26 cellular contexts compared by ENCODE assay signal in the genomic region with DNA sequence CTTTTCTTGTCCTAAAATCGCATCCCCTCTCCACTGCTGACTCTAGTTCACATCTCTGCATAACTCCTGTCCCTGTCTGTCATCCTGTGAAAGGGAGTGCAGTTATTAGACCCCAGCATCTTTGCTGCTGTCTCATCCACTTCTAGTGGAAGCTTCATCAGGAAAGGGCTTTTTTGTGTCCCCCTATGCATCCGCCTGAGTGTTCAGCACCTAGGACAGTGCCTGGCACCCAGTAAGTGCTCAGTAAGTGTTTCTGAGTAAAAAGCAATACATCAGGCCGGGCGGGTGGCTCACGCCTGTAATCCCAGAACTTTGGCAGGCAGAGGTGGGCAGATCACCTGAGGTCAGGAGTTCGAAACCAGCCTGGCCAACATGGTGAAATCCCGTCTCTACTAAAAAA.
DNase-seq lines count a peak whose midpoint lies in the region; ATAC-seq, FAIRE-seq and TF ChIP-seq lines count a peak whose summit lies in the region.
"Had no signal": no experiment of that assay in that cellular context is flagged by ENCODE, and none has a peak within 500 bp of the region (broad histone marks: within the 10 kb centered on the region; RNA-seq: fewer than 3 reads in every experiment).

No MANE protein-coding gene starts in this region.

- 0 out of 7 replicates have a peak, but pooled peaks cover 0 to 4% (median 0%) of the 10 kb centered on the region in 3 experiments for H3K36me3 Mint-ChIP-seq in H9 (ENCODE audit: insufficient read depth in 1 of 3, low read depth in 3 of 3)
- H3K36me3 Mint-ChIP-seq: CD14-positive monocyte had no signal

- H3K36me3 ChIP-seq in A673 (ENCODE audit: insufficient read depth, low read length, poor library complexity, severe bottlenecking) (no peaks in the 10 kb centered on the region), small intestine (ENCODE audit: control insufficient read depth in 2 of 2, insufficient read depth in 2 of 2, low read length in 2 of 2) (no peaks in the 10 kb centered on the region)
- H3K36me3 ChIP-seq: right atrium auricular region, tibial artery had no signal

- POLR2A ChIA-PET in A673 (lab: Charles Lee; ENCODE audit: low non-redundant PET): no interaction called here

- no peaks in the 10 kb centered on the region for H3K79me1 ChIP-seq in H9 (ENCODE audit: insufficient read depth, low read depth, low read length, poor library complexity, severe bottlenecking)

- peaks cover 4 to 62% of the 10 kb centered on the region in 2 experiments for H3K9me3 Mint-ChIP-seq in H9

- no peak overlapping the region for H3K14ac ChIP-seq in H9 (ENCODE audit: insufficient read depth, low read length)

- no peak overlapping the region for H2BK12ac ChIP-seq in H9 (ENCODE audit: insufficient read length, low read depth, low read length)

- no peak overlapping the region for H3K9ac ChIP-seq in H9 (ENCODE audit: extremely low read depth, insufficient read length, low read length)

- no peak overlapping the region for H2BK20ac ChIP-seq in H9 (ENCODE audit: low read depth, low read length, poor library complexity, severe bottlenecking)

- H3K4me3 Mint-ChIP-seq in H9: no peak overlapping the region
- H3K4me3 Mint-ChIP-seq: activated B cell treated with CpG ODN at 0.5 μM for 24 hours; activated naive CD8-positive, alpha-beta T cell treated with anti-CD3 and anti-CD28 coated beads, Interleukin-2, amount 50 U/mL, for 24 hours; CD14-positive monocyte; HFFc6; naive B cell; stimulated activated naive CD8-positive, alpha-beta T cell treated with anti-CD3 and anti-CD28 coated beads, Interleukin-15, Interleukin-2, amounts not matched to agents 100 ng/mL and 50 ng/mL, for 24 hours had no signal

- no peak for ATAC-seq in omental fat pad (ENCODE audit: low FRiP score)
- ATAC-seq: activated naive CD8-positive, alpha-beta T cell treated with anti-CD3 and anti-CD28 coated beads, Interleukin-2, amount 50 U/mL, for 24 hours; left cardiac atrium; Right ventricle myocardium inferior had no signal

- no TSS peak for BruUV-seq in A673 (replicated peaks; lab: Mats Ljungman, UMichigan)

- no peak for TF ChIP-seq CTCF in A673 (conservative IDR thresholded peaks at IDR 0.05; ENCODE audit: low read depth, low read length)
- TF ChIP-seq CTCF in H9 (conservative IDR thresholded peaks at IDR 0.05): no peak
- no peak for TF ChIP-seq CTCF in omental fat pad (IDR thresholded peaks at IDR 0.05)

- H3K79me2 ChIP-seq in H9 (ENCODE audit: insufficient read depth, low read length): no peaks in the 10 kb centered on the region

- H4K91ac ChIP-seq in H9 (ENCODE audit: insufficient read length, low read depth, low read length): no peak overlapping the region

- H4K5ac ChIP-seq in H9 (ENCODE audit: insufficient read length, low read depth, low read length): no peak overlapping the region

- H3K4ac ChIP-seq in H9 (ENCODE audit: low read depth, low read length): no peak overlapping the region

- H3K23ac ChIP-seq in H9 (ENCODE audit: insufficient read length, low read depth, low read length): no peak overlapping the region

- H2AFZ ChIP-seq in H9 (ENCODE audit: low read length): no peak overlapping the region

- H2BK120ac ChIP-seq in H9 (ENCODE audit: low read depth, low read length, poor library complexity, severe bottlenecking): no peak overlapping the region

- H3K27me3 ChIP-seq in A673 (replicated peaks; ENCODE audit: insufficient read depth, low read depth, low read length, poor library complexity): peaks cover 9% of the 10 kb centered on the region
- no peaks in the 10 kb centered on the region for H3K27me3 ChIP-seq in H9 (ENCODE audit: insufficient read depth, low read length)
- no peaks in the 10 kb centered on the region for H3K27me3 ChIP-seq in small intestine (ENCODE audit: control insufficient read depth in 2 of 2, insufficient read depth in 2 of 2, low read length in 2 of 2)
- H3K27me3 ChIP-seq: right atrium auricular region, tibial artery had no signal

- no peak overlapping the region for H3K4me3 ChIP-seq in A673 (ENCODE audit: low read depth, low read length, poor library complexity, severe bottlenecking)
- H3K4me3 ChIP-seq in small intestine (ENCODE audit: low read depth in 1 of 2, low read length in 2 of 2): no peak overlapping the region
- H3K4me3 ChIP-seq: right atrium auricular region, tibial artery had no signal

- H3K23me2 ChIP-seq in H9 (ENCODE audit: insufficient read length, low read depth, low read length, poor library complexity, severe bottlenecking): no peaks in the 10 kb centered on the region

- peaks cover 3% of the 10 kb centered on the region for H3K27me3 Mint-ChIP-seq in H9 (ENCODE audit: low read depth)
- H3K27me3 Mint-ChIP-seq: activated B cell treated with CpG ODN at 0.5 μM for 24 hours had no signal

- H3K4me1 ChIP-seq in A673 (ENCODE audit: insufficient read depth, low read length, poor library complexity, severe bottlenecking): no peaks in the 10 kb centered on the region
- peaks cover 11% of the 10 kb centered on the region for H3K4me1 ChIP-seq in H9 (ENCODE audit: insufficient read depth, low read length)
- no peaks in the 10 kb centered on the region for H3K4me1 ChIP-seq in small intestine (ENCODE audit: control insufficient read depth in 2 of 2, insufficient read depth in 1 of 2, low read depth in 1 of 2, low read length in 1 of 2)
- H3K4me1 ChIP-seq: right atrium auricular region had no signal

- no peak overlapping the region for H2BK5ac ChIP-seq in H9 (ENCODE audit: insufficient read length, low read length)

- no peak overlapping the region for H4K8ac ChIP-seq in H9 (replicated peaks; ENCODE audit: insufficient read length, low read depth, low read length)

- intact Hi-C loops in A673 (cut with micrococcal nuclease; ENCODE audit: unreplicated experiment): no loop called here

- H3K56ac ChIP-seq in H9 (ENCODE audit: insufficient read length, low read depth, low read length): no peak overlapping the region

- no peak overlapping the region for H3K4me2 ChIP-seq in H9 (ENCODE audit: insufficient read depth, insufficient read length, low read length)

- CTCF ChIA-PET in A673 (lab: Charles Lee): no interaction called here

- H3K9me3 ChIP-seq in A673 (ENCODE audit: low read depth, low read length, poor library complexity, severe bottlenecking) (no peaks in the 10 kb centered on the region), H9 (ENCODE audit: control insufficient read depth, low read depth, low read length) (no peaks in the 10 kb centered on the region), small intestine (ENCODE audit: control insufficient read depth, low read depth) (no peaks in the 10 kb centered on the region)
- H3K9me3 ChIP-seq: right atrium auricular region, tibial artery had no signal

- FAIRE-seq in small intestine (lab: Jason Lieb, UNC): no peak

- WGBS in H9 (ENCODE audit: extremely low coverage, insufficient read length, low lambda C conversion rate): no CpG with 5 or more reads among the region's 7 CpGs
- 60 to 65% (median 60%) methylated on average over 7 of the region's 7 CpGs for WGBS in small intestine, 3 donors

- H3T11ph ChIP-seq in H9 (ENCODE audit: low read length): no peak overlapping the region

- H3K18ac ChIP-seq in H9 (ENCODE audit: insufficient read length, low read depth, low read length): no peak overlapping the region

- DNase-seq in A673 (ENCODE audit: low spot score) (peak; percentile 10), H9 (peak; percentile 53), RPMI8226 (peak; percentile 32), left kidney (ENCODE audit: low read depth, low spot score) (peak; percentile 58), NCI-H2081 (lab: John Stamatoyannopoulos, UW) (no peak), pons (ENCODE audit: low spot score) (no peak), small intestine (no peak), omental fat pad (ENCODE audit: low spot score) (no peak)
- DNase-seq: activated B cell treated with CpG ODN at 0.5 μM for 24 hours; activated effector memory CD4-positive, alpha-beta T cell treated with Interleukin-2 at 50 U/mL for 16 hours; activated naive CD8-positive, alpha-beta T cell treated with anti-CD3 and anti-CD28 coated beads, Interleukin-2, amount 50 U/mL, for 24 hours; activated T-cell treated with anti-CD3 and anti-CD28 coated beads for 4 hours; EL; head of caudate nucleus; HFFc6; left cardiac atrium; naive B cell; NCI-H1092; NCI-H187 treated with DMSO at 0.1 percent for 48 hours; NCI-H69; T-helper 9 cell; tibial artery had no signal

- H3K27ac ChIP-seq in A673 (ENCODE audit: low read depth, low read length, poor library complexity, severe bottlenecking): no peak overlapping the region
- no peak overlapping the region for H3K27ac ChIP-seq in H9 (ENCODE audit: insufficient read length, low read depth, low read length)
- H3K27ac ChIP-seq in small intestine (ENCODE audit: low read depth in 1 of 2, low read length in 1 of 2): no peak overlapping the region
- H3K27ac ChIP-seq: right atrium auricular region, tibial artery had no signal

- peaks cover 15 to 16% of the 10 kb centered on the region in 2 experiments for H3K4me1 Mint-ChIP-seq in H9
- H3K4me1 Mint-ChIP-seq: activated B cell treated with CpG ODN at 0.5 μM for 24 hours; activated naive CD8-positive, alpha-beta T cell treated with anti-CD3 and anti-CD28 coated beads, Interleukin-2, amount 50 U/mL, for 24 hours; CD14-positive monocyte; naive B cell had no signal

- H2AK5ac ChIP-seq in H9 (ENCODE audit: insufficient read length, low read length): no peak overlapping the region

- no peaks in the 10 kb centered on the region for H4K20me1 ChIP-seq in H9 (ENCODE audit: control insufficient read depth, insufficient read depth, insufficient read length)

- H3K27ac Mint-ChIP-seq in H9: no peak overlapping the region
- H3K27ac Mint-ChIP-seq: activated B cell treated with CpG ODN at 0.5 μM for 24 hours; activated naive CD8-positive, alpha-beta T cell treated with anti-CD3 and anti-CD28 coated beads, Interleukin-2, amount 50 U/mL, for 24 hours; CD14-positive monocyte; HFFc6; stimulated activated naive CD8-positive, alpha-beta T cell treated with anti-CD3 and anti-CD28 coated beads, Interleukin-15, Interleukin-2, amounts not matched to agents 100 ng/mL and 50 ng/mL, for 24 hours had no signal

- no peak overlapping the region for H2BK15ac ChIP-seq in H9 (ENCODE audit: low read depth, low read length)

Comparison
In these comparisons a context has a peak if more than half of its experiments do, and no peak if none do; other contexts are left out.
1. DNase-seq: peak in A673 (single experiment), H9 (single experiment), RPMI8226 (single experiment) and left kidney (single experiment); none in NCI-H2081 (0 of 2), pons (single experiment), small intestine (single experiment) and omental fat pad (single experiment).